Comparison of ENCODE assay signal across 13 cellular contexts in the genomic region with DNA sequence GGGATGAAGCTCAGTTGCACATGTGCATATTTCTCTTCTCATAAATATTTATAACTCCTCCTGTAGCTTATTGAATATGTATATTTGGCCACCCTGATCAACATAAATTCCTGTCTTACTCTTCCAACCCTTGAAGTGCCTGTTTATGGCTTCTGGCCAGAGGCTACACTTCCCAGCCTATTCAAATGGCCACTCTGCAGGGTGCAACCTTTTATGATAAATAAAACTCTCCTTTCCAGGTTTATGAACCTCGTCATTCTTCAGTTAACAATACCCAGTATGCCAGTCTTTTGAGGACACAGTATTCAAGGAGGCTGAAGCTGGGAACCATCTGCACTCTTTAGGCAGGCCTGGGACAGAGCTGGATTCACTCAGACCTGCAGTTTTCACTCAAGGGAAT. TPM values are rescaled to one million over a fixed set of nuclear protein-coding genes. Genes with fewer than 3 reads are reported as not detected.
DNase-seq lines count a peak whose midpoint lies in the region; ATAC-seq lines count a peak whose summit lies in the region.
"Had no signal": no experiment of that assay in that cellular context is flagged by ENCODE, and none has a peak within 500 bp of the region (broad histone marks: within the 10 kb centered on the region; RNA-seq: fewer than 3 reads in every experiment).

No MANE protein-coding gene starts in this region.

- peaks cover 2% of the 10 kb centered on the region for H3K27me3 Mint-ChIP-seq in activated naive CD4-positive, alpha-beta T cell treated with anti-CD3 and anti-CD28 coated beads, Interleukin-2, amount 50 U/mL, for 24 hours
- peaks cover 30% of the 10 kb centered on the region for H3K27me3 Mint-ChIP-seq in activated naive CD4-positive, alpha-beta T cell treated with anti-CD3 and anti-CD28 coated beads, Interleukin-2, amount 10 ng/mL, durations not matched to agents 7 days and 5 days
- H3K27me3 Mint-ChIP-seq in activated naive CD8-positive, alpha-beta T cell treated with anti-CD3 and anti-CD28 coated beads, Interleukin-2, amount 50 U/mL, for 24 hours: peaks cover 3% of the 10 kb centered on the region

- peaks cover 20% of the 10 kb centered on the region for H3K4me1 Mint-ChIP-seq in activated naive CD4-positive, alpha-beta T cell treated with anti-CD3 and anti-CD28 coated beads, Interleukin-2, amount 50 U/mL, for 24 hours
- H3K4me1 Mint-ChIP-seq in activated naive CD4-positive, alpha-beta T cell treated with anti-CD3 and anti-CD28 coated beads, Interleukin-2, amount 10 ng/mL, durations not matched to agents 7 days and 5 days: peaks cover 25% of the 10 kb centered on the region
- H3K4me1 Mint-ChIP-seq in activated naive CD8-positive, alpha-beta T cell treated with anti-CD3 and anti-CD28 coated beads, Interleukin-2, amount 50 U/mL, for 24 hours: peaks cover 27% of the 10 kb centered on the region

- peak overlapping the region; percentile 30 for H3K4me3 Mint-ChIP-seq in activated naive CD4-positive, alpha-beta T cell treated with anti-CD3 and anti-CD28 coated beads, Interleukin-2, amount 50 U/mL, for 24 hours
- H3K4me3 Mint-ChIP-seq in activated naive CD4-positive, alpha-beta T cell treated with anti-CD3 and anti-CD28 coated beads, Interleukin-2, amount 10 ng/mL, durations not matched to agents 7 days and 5 days: no peak overlapping the region
- no peak overlapping the region for H3K4me3 Mint-ChIP-seq in activated naive CD8-positive, alpha-beta T cell treated with anti-CD3 and anti-CD28 coated beads, Interleukin-2, amount 50 U/mL, for 24 hours

- ATAC-seq in left colon: peak; percentile 42
- no peak for ATAC-seq in activated naive CD8-positive, alpha-beta T cell treated with anti-CD3 and anti-CD28 coated beads, Interleukin-2, amount 50 U/mL, for 24 hours
- no peak for ATAC-seq in HG03139 (IDR thresholded peaks at IDR 0.05; ENCODE audit: unreplicated experiment)
- ATAC-seq: A549, Panc1 had no signal

- no peak for DNase-seq in activated naive CD4-positive, alpha-beta T cell treated with anti-CD3 and anti-CD28 coated beads, Interleukin-2, amount 10 ng/mL, durations not matched to agents 7 days and 5 days
- DNase-seq in NCI-H774 (lab: John Stamatoyannopoulos, UW) (peak; percentile 13), left colon (no peak), SW 1271 (lab: John Stamatoyannopoulos, UW) (no peak), epidermal melanocyte (ENCODE audit: insufficient read length, low spot score) (no peak)
- no peak for DNase-seq in activated naive CD8-positive, alpha-beta T cell treated with anti-CD3 and anti-CD28 coated beads, Interleukin-2, amount 50 U/mL, for 24 hours
- DNase-seq: KBM-7, NCI-H187, Right ventricle myocardium superior had no signal

- no peaks in the 10 kb centered on the region for H3K9me3 Mint-ChIP-seq in activated naive CD4-positive, alpha-beta T cell treated with anti-CD3 and anti-CD28 coated beads, Interleukin-2, amount 50 U/mL, for 24 hours
- peaks cover 5% of the 10 kb centered on the region for H3K9me3 Mint-ChIP-seq in activated naive CD4-positive, alpha-beta T cell treated with anti-CD3 and anti-CD28 coated beads, Interleukin-2, amount 10 ng/mL, durations not matched to agents 7 days and 5 days
- peaks cover 13% of the 10 kb centered on the region for H3K9me3 Mint-ChIP-seq in activated naive CD8-positive, alpha-beta T cell treated with anti-CD3 and anti-CD28 coated beads, Interleukin-2, amount 50 U/mL, for 24 hours

- intact Hi-C loops in left colon (cut with DNase I, micrococcal nuclease): no loop called here

- peaks cover 1% of the 10 kb centered on the region for H3K36me3 Mint-ChIP-seq in activated naive CD4-positive, alpha-beta T cell treated with anti-CD3 and anti-CD28 coated beads, Interleukin-2, amount 50 U/mL, for 24 hours
- peaks cover 10% of the 10 kb centered on the region for H3K36me3 Mint-ChIP-seq in activated naive CD4-positive, alpha-beta T cell treated with anti-CD3 and anti-CD28 coated beads, Interleukin-2, amount 10 ng/mL, durations not matched to agents 7 days and 5 days
- H3K36me3 Mint-ChIP-seq in activated naive CD8-positive, alpha-beta T cell treated with anti-CD3 and anti-CD28 coated beads, Interleukin-2, amount 50 U/mL, for 24 hours (ENCODE audit: low read depth): peaks cover 9% of the 10 kb centered on the region

- CTCF ChIA-PET in activated naive CD4-positive, alpha-beta T cell treated with anti-CD3 and anti-CD28 coated beads, Interleukin-2, amount 10 ng/mL, durations not matched to agents 7 days and 5 days (lab: Charles Lee): no interaction called here

- H3K27ac Mint-ChIP-seq in activated naive CD4-positive, alpha-beta T cell treated with anti-CD3 and anti-CD28 coated beads, Interleukin-2, amount 50 U/mL, for 24 hours: no peak overlapping the region
- no peak overlapping the region for H3K27ac Mint-ChIP-seq in activated naive CD4-positive, alpha-beta T cell treated with anti-CD3 and anti-CD28 coated beads, Interleukin-2, amount 10 ng/mL, durations not matched to agents 7 days and 5 days
- H3K27ac Mint-ChIP-seq in activated naive CD8-positive, alpha-beta T cell treated with anti-CD3 and anti-CD28 coated beads, Interleukin-2, amount 50 U/mL, for 24 hours: no peak overlapping the region

RNA-seq across cellular contexts. Expression of a gene that starts 2.6 kb away (rescaled TPM):
- total RNA-seq in left colon: 10 to 100 TPM; 18.5 to 30.0 TPM
